ENCODE assay signal across 1 cellular context in genomic region chr17:66006654-66007053, GRCh38.
TF ChIP-seq lines count a peak whose summit lies in the region.

No MANE protein-coding gene starts in this region.

TF ChIP-seq in GM12878, 131 proteins besides CTCF, POLR2A, EP300 and RAD21 (continued from another document):
- TF ChIP-seq E2F8 (IDR thresholded peaks at IDR 0.05; ENCODE audit: low read depth, partially characterized antibody) (no peak), CREB1 (IDR thresholded peaks at IDR 0.05; ENCODE audit: low read depth) (no peak), CHD4 (IDR thresholded peaks at IDR 0.05) (no peak), LARP7 (IDR thresholded peaks at IDR 0.05) (no peak), CHD2 (IDR thresholded peaks at IDR 0.05; ENCODE audit: borderline replicate concordance, low read depth, low read length) (no peak), SUZ12 (IDR thresholded peaks at IDR 0.05; ENCODE audit: unreplicated experiment) (no peak), KAT2A (conservative IDR thresholded peaks at IDR 0.05; ENCODE audit: control insufficient read depth, low read depth, low read length) (no peak), SPI1 (IDR thresholded peaks at IDR 0.05; ENCODE audit: borderline replicate concordance, insufficient read depth, low read depth, low read length) (no peak), PKNOX1 (IDR thresholded peaks at IDR 0.05) (no peak), TCF3 (IDR thresholded peaks at IDR 0.05; ENCODE audit: borderline replicate concordance, insufficient read depth, low read depth, low read length) (no peak)
- TF ChIP-seq, protein P1, sequence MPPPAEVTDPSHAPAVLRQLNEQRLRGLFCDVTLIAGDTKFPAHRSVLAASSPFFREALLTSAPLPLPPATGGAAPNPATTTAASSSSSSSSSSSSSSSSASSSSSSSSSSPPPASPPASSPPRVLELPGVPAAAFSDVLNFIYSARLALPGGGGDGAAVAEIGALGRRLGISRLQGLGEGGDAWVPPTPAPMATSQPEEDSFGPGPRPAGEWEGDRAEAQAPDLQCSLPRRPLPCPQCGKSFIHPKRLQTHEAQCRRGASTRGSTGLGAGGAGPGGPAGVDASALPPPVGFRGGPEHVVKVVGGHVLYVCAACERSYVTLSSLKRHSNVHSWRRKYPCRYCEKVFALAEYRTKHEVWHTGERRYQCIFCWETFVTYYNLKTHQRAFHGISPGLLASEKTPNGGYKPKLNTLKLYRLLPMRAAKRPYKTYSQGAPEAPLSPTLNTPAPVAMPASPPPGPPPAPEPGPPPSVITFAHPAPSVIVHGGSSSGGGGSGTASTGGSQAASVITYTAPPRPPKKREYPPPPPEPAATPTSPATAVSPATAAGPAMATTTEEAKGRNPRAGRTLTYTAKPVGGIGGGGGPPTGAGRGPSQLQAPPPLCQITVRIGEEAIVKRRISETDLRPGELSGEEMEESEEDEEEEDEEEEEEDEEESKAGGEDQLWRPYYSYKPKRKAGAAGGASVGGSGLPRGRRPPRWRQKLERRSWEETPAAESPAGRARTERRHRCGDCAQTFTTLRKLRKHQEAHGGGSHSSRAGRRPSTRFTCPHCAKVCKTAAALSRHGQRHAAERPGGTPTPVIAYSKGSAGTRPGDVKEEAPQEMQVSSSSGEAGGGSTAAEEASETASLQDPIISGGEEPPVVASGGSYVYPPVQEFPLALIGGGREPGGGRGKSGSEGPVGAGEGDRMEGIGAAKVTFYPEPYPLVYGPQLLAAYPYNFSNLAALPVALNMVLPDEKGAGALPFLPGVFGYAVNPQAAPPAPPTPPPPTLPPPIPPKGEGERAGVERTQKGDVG (CRISPR knock-in tag; IDR thresholded peaks at IDR 0.05): no peak
